ENCODE assay signal across 8 cellular contexts in genomic region chr12:109899783-109900751, GRCh38. TPM values are rescaled to one million over a fixed set of nuclear protein-coding genes. Genes with fewer than 3 reads are reported as not detected.
DNase-seq lines count a peak whose midpoint lies in the region; ATAC-seq and TF ChIP-seq lines count a peak whose summit lies in the region.

Gene TCHP (plus strand): TSS chr12:109900274. CDS start chr12:109903027, 2,753 bp downstream.

- peak within 1 kb of the TSS; percentile 90 to 96 for H3K4me3 Mint-ChIP-seq in effector memory CD8-positive, alpha-beta T cell
- H3K4me3 Mint-ChIP-seq in memory B cell = peak within 1 kb of the TSS; percentile 86

- peak; percentile 69 for ATAC-seq in GM19328 (IDR thresholded peaks at IDR 0.05; ENCODE audit: unreplicated experiment)
- peak; percentile 91 for ATAC-seq in effector memory CD8-positive, alpha-beta T cell (replicated peaks)
- ATAC-seq in memory B cell (ENCODE audit: low read depth) = peak; percentile 92

- CTCF ChIA-PET in BJ (lab: Yijun Ruan, JAX) = interaction anchor here (0.8 to 1.4 kb wide), 6 partner anchors 20 to 104 kb away, joined by 3 to 4 read pairs (median 3); no protein-coding TSS in a partner anchor
- CTCF ChIA-PET in activated CD8-positive, alpha-beta memory T cell treated with anti-CD3 and anti-CD28 coated beads for 36 hours (lab: Charles Lee) = interaction anchor here (0.7 to 1.9 kb wide), 5 partner anchors 10 to 200 kb away, joined by 3 to 6 read pairs (median 4); no protein-coding TSS in a partner anchor

- peak within 1 kb of the TSS; percentile 92 to 95 for H3K27ac Mint-ChIP-seq in effector memory CD8-positive, alpha-beta T cell
- peak within 1 kb of the TSS; percentile 89 for H3K27ac Mint-ChIP-seq in memory B cell

- H3K36me3 Mint-ChIP-seq in effector memory CD8-positive, alpha-beta T cell (ENCODE audit: insufficient read depth) = peaks cover 25% of the 10 kb centered on the region
- H3K36me3 Mint-ChIP-seq in memory B cell = peaks cover 15% of the 10 kb centered on the region

- POLR2A ChIA-PET in BJ (lab: Charles Lee) = interaction anchor here (0.7 kb wide), 1 partner anchor 892 kb away, joined by 8 read pairs; no protein-coding TSS in a partner anchor
- POLR2A ChIA-PET in activated CD8-positive, alpha-beta memory T cell treated with anti-CD3 and anti-CD28 coated beads for 36 hours (lab: Charles Lee) = interaction anchor here (0.9 to 1.4 kb wide), 2 partner anchors 11 to 380 kb away, joined by 4 to 8 read pairs; no protein-coding TSS in a partner anchor

- H3K4me1 Mint-ChIP-seq in effector memory CD8-positive, alpha-beta T cell (ENCODE audit: low read depth in 2 of 2) = peaks cover 23 to 27% of the 10 kb centered on the region in 2 donors
- H3K4me1 Mint-ChIP-seq in memory B cell = peaks cover 15% of the 10 kb centered on the region

- DNase-seq in BJ (ENCODE audit: low read depth) (peak; percentile 51), HS-27A (ENCODE audit: low read depth) (peak; percentile 66), NOMO-1 (lab: John Stamatoyannopoulos, UW; ENCODE audit: unreplicated experiment in 2 of 2) (peak; percentile 87 to 92), memory B cell (ENCODE audit: low spot score in 2 of 2) (peak; percentile 56 to 68)
- DNase-seq in effector memory CD8-positive, alpha-beta T cell = peak; percentile 57 to 64 (median 58)
- DNase-seq in stimulated activated CD8-positive, alpha-beta memory T cell treated with anti-CD3 and anti-CD28 coated beads, Interleukin-12 subunit alpha, Interleukin-12 subunit beta, amount 100 ng/mL, for 1 hour (ENCODE audit: low read depth) = peak; percentile 57

- no peaks in the 10 kb centered on the region for H3K9me3 Mint-ChIP-seq in effector memory CD8-positive, alpha-beta T cell
- H3K9me3 Mint-ChIP-seq in memory B cell = no peaks in the 10 kb centered on the region

- H3K4me3 ChIP-seq in BJ (ENCODE audit: low read depth, low read length) = peak within 1 kb of the TSS; percentile 61

- H3K36me3 ChIP-seq in BJ (ENCODE audit: control insufficient read depth, insufficient read depth, low read length) = peaks cover 10% of the 10 kb centered on the region

- no peaks in the 10 kb centered on the region for H3K27me3 ChIP-seq in BJ (ENCODE audit: control insufficient read depth, insufficient read depth, low read length)

- TF ChIP-seq CTCF in BJ (IDR thresholded peaks at IDR 0.05; ENCODE audit: insufficient read depth, low read depth, low read length) = peak; percentile 57

- no peaks in the 10 kb centered on the region for H3K27me3 Mint-ChIP-seq in effector memory CD8-positive, alpha-beta T cell
- H3K27me3 Mint-ChIP-seq in memory B cell = no peaks in the 10 kb centered on the region

RNA-seq across cellular contexts. Expression of gene TCHP, which starts in this region (rescaled TPM):
- polyA plus RNA-seq in BJ (2011; rRNA removed) = 6.3 and 9.1 TPM in 2 replicates
- polyA minus RNA-seq in BJ (2011; rRNA and poly(A)+ RNA removed) = 3.1 and 3.4 TPM in 2 replicates
- 10 to 100 TPM; 25.6 to 27.0 TPM for total RNA-seq in activated CD8-positive, alpha-beta memory T cell treated with anti-CD3 and anti-CD28 coated beads for 36 hours

Comparison
In these comparisons a context has a peak if more than half of its experiments do, and no peak if none do; other contexts are left out.
1. Peak in every context shown above with its lines: DNase-seq, ATAC-seq and H3K4me3 ChIP-seq.